Comparison of ENCODE assay signal across 1 cellular context in the genomic region with DNA sequence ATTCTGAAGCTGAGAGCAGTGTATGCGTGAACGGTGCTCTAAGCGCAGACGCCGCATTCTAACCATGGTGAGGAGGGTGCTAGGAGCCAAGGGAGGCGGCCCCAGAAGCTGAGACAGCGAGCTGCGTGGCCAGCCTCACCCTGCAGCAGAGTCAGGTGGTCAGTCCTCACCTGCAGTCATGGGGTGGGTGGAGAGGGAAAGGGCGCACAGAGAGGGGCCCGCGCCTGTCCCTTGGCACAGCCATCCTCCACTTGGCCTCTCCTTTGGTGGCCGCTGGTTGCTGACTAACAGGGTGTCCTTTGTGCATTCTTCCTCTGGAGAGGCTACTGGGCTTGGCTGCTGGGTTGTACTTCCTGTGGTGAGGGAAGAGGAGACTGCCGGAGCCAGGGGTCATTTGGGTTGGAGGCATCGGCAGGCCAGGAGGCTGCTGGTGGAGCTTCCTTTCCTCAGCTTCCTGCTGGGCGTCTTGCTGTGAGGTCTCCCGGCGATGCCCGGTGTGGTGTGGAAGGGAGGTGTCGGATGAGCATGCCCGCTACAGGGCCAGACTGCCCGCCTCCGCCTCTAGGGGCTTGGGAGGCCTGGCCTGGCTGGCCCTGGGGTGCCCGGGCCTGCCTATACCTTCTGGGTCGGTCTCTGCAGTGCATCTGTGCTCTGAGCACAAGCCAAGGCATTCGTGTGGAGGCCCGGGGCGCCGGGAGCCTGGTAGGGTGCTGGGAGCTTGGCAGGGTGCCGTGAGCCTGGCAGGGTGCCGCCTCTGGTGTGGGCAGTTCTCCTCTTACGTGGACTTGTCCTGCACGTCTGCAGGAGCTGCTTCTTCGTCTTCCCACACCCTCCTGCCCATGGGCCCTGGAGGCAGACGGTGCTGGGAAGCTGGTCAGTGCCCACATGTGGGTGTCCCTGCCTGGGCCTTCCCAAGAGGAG.
TF ChIP-seq lines count a peak whose summit lies in the region.

No MANE protein-coding gene starts in this region.

TF ChIP-seq in GM23338, 12 proteins besides CTCF, POLR2A, EP300 and RAD21 (continued from another document):
- TF ChIP-seq, protein P1, sequence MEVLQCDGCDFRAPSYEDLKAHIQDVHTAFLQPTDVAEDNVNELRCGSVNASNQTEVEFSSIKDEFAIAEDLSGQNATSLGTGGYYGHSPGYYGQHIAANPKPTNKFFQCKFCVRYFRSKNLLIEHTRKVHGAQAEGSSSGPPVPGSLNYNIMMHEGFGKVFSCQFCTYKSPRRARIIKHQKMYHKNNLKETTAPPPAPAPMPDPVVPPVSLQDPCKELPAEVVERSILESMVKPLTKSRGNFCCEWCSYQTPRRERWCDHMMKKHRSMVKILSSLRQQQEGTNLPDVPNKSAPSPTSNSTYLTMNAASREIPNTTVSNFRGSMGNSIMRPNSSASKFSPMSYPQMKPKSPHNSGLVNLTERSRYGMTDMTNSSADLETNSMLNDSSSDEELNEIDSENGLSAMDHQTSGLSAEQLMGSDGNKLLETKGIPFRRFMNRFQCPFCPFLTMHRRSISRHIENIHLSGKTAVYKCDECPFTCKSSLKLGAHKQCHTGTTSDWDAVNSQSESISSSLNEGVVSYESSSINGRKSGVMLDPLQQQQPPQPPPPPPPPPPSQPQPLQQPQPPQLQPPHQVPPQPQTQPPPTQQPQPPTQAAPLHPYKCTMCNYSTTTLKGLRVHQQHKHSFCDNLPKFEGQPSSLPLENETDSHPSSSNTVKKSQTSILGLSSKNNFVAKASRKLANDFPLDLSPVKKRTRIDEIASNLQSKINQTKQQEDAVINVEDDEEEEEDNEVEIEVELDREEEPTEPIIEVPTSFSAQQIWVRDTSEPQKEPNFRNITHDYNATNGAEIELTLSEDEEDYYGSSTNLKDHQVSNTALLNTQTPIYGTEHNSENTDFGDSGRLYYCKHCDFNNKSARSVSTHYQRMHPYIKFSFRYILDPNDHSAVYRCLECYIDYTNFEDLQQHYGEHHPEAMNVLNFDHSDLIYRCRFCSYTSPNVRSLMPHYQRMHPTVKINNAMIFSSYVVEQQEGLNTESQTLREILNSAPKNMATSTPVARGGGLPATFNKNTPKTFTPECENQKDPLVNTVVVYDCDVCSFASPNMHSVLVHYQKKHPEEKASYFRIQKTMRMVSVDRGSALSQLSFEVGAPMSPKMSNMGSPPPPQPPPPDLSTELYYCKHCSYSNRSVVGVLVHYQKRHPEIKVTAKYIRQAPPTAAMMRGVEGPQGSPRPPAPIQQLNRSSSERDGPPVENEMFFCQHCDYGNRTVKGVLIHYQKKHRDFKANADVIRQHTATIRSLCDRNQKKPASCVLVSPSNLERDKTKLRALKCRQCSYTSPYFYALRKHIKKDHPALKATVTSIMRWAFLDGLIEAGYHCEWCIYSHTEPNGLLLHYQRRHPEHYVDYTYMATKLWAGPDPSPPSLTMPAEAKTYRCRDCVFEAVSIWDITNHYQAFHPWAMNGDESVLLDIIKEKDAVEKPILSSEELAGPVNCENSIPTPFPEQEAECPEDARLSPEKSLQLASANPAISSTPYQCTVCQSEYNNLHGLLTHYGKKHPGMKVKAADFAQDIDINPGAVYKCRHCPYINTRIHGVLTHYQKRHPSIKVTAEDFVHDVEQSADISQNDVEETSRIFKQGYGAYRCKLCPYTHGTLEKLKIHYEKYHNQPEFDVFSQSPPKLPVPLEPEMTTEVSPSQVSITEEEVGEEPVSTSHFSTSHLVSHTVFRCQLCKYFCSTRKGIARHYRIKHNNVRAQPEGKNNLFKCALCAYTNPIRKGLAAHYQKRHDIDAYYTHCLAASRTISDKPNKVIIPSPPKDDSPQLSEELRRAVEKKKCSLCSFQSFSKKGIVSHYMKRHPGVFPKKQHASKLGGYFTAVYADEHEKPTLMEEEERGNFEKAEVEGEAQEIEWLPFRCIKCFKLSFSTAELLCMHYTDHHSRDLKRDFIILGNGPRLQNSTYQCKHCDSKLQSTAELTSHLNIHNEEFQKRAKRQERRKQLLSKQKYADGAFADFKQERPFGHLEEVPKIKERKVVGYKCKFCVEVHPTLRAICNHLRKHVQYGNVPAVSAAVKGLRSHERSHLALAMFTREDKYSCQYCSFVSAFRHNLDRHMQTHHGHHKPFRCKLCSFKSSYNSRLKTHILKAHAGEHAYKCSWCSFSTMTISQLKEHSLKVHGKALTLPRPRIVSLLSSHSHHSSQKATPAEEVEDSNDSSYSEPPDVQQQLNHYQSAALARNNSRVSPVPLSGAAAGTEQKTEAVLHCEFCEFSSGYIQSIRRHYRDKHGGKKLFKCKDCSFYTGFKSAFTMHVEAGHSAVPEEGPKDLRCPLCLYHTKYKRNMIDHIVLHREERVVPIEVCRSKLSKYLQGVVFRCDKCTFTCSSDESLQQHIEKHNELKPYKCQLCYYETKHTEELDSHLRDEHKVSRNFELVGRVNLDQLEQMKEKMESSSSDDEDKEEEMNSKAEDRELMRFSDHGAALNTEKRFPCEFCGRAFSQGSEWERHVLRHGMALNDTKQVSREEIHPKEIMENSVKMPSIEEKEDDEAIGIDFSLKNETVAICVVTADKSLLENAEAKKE (CRISPR knock-in tag; IDR thresholded peaks at IDR 0.05): no peak
- no peak for TF ChIP-seq JUNB (IDR thresholded peaks at IDR 0.05; ENCODE audit: unreplicated experiment)
- TF ChIP-seq EZH2phosphoT487 (IDR thresholded peaks at IDR 0.05; ENCODE audit: unreplicated experiment): no peak
- TF ChIP-seq, protein P2, sequence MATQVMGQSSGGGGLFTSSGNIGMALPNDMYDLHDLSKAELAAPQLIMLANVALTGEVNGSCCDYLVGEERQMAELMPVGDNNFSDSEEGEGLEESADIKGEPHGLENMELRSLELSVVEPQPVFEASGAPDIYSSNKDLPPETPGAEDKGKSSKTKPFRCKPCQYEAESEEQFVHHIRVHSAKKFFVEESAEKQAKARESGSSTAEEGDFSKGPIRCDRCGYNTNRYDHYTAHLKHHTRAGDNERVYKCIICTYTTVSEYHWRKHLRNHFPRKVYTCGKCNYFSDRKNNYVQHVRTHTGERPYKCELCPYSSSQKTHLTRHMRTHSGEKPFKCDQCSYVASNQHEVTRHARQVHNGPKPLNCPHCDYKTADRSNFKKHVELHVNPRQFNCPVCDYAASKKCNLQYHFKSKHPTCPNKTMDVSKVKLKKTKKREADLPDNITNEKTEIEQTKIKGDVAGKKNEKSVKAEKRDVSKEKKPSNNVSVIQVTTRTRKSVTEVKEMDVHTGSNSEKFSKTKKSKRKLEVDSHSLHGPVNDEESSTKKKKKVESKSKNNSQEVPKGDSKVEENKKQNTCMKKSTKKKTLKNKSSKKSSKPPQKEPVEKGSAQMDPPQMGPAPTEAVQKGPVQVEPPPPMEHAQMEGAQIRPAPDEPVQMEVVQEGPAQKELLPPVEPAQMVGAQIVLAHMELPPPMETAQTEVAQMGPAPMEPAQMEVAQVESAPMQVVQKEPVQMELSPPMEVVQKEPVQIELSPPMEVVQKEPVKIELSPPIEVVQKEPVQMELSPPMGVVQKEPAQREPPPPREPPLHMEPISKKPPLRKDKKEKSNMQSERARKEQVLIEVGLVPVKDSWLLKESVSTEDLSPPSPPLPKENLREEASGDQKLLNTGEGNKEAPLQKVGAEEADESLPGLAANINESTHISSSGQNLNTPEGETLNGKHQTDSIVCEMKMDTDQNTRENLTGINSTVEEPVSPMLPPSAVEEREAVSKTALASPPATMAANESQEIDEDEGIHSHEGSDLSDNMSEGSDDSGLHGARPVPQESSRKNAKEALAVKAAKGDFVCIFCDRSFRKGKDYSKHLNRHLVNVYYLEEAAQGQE (IDR thresholded peaks at IDR 0.05; ENCODE audit: unreplicated experiment): no peak
